ENCODE assay signal across 37 cellular contexts in genomic region chr11:132352497-132352896, GRCh38.
"Had no signal": no experiment of that assay in that cellular context is flagged by ENCODE, and none has a peak within 500 bp of the region (broad histone marks: within the 10 kb centered on the region; RNA-seq: fewer than 3 reads in every experiment).

No MANE protein-coding gene starts in this region.

- H3K27me3 ChIP-seq: ascending aorta, cardiac muscle cell had no signal

- FAIRE-seq: bronchial epithelial cell, TTC549 had no signal

- H3K36me3 ChIP-seq: ascending aorta, cardiac muscle cell had no signal

- H3K9me3 Mint-ChIP-seq: activated B cell treated with CpG ODN at 0.5 μM for 24 hours; activated CD4-positive, alpha-beta memory T cell treated with anti-CD3 and anti-CD28 coated beads for 36 hours; activated CD4-positive, alpha-beta T cell treated with anti-CD3 and anti-CD28 coated beads, Interleukin-2, amount 10 ng/mL, durations not matched to agents 24 days and 14 days; activated CD8-positive, alpha-beta T cell treated with anti-CD3 and anti-CD28 coated beads for 36 hours; activated naive CD8-positive, alpha-beta T cell treated with anti-CD3 and anti-CD28 coated beads, Interleukin-2, amount 50 U/mL, for 24 hours; activated T-cell treated with anti-CD3 and anti-CD28 coated beads, Interleukin-2, amount 50 U/mL, for 4 hours; activated T-helper 17 cell treated with anti-CD3 and anti-CD28 coated beads, Interleukin-2, amount 50 U/mL, for 72 hours; central memory CD8-positive, alpha-beta T cell; T-helper 1 cell treated with Interleukin-12 subunit alpha and Interleukin-12 subunit beta and Interleukin-4 antibody, amounts not matched to agents 30 μg/mL and 1 μg/mL, for 36 hours had no signal

- H3K27ac ChIP-seq: ascending aorta, cardiac muscle cell, VCaP had no signal

- H3K36me3 Mint-ChIP-seq: activated CD4-positive, alpha-beta memory T cell treated with anti-CD3 and anti-CD28 coated beads for 36 hours; activated naive CD4-positive, alpha-beta T cell treated with anti-CD3 and anti-CD28 coated beads, Interleukin-2, amount 10 ng/mL, durations not matched to agents 7 days and 5 days; activated naive CD4-positive, alpha-beta T cell treated with anti-CD3 and anti-CD28 coated beads, Interleukin-2, amount 50 U/mL, for 24 hours; activated naive CD8-positive, alpha-beta T cell; activated naive CD8-positive, alpha-beta T cell treated with anti-CD3 and anti-CD28 coated beads, Interleukin-2, amount 10 ng/mL, durations not matched to agents 7 days and 5 days; brain had no signal

- H3K4me1 ChIP-seq: ascending aorta had no signal

- H3K4me1 Mint-ChIP-seq: activated B cell treated with CpG ODN at 0.5 μM for 24 hours; activated CD4-positive, alpha-beta T cell treated with anti-CD3 and anti-CD28 coated beads, Interleukin-2, amount 10 ng/mL, durations not matched to agents 24 days and 14 days; activated naive CD4-positive, alpha-beta T cell treated with anti-CD3 and anti-CD28 coated beads, Interleukin-2, amount 10 ng/mL, durations not matched to agents 7 days and 5 days; activated naive CD4-positive, alpha-beta T cell treated with anti-CD3 and anti-CD28 coated beads, Interleukin-2, amount 50 U/mL, for 24 hours; activated naive CD8-positive, alpha-beta T cell treated with anti-CD3 and anti-CD28 coated beads, Interleukin-2, amount 10 ng/mL, durations not matched to agents 7 days and 5 days; activated naive CD8-positive, alpha-beta T cell treated with anti-CD3 and anti-CD28 coated beads, Interleukin-2, amount 50 U/mL, for 24 hours had no signal

- H3K4me3 Mint-ChIP-seq: activated B cell treated with CpG ODN at 0.5 μM for 24 hours; activated CD4-positive, alpha-beta memory T cell treated with anti-CD3 and anti-CD28 coated beads for 36 hours; activated CD4-positive, alpha-beta T cell treated with anti-CD3 and anti-CD28 coated beads, Interleukin-2, amount 10 ng/mL, durations not matched to agents 24 days and 14 days; activated CD8-positive, alpha-beta T cell treated with anti-CD3 and anti-CD28 coated beads for 36 hours; activated naive CD4-positive, alpha-beta T cell treated with anti-CD3 and anti-CD28 coated beads, Interleukin-2, amount 10 ng/mL, durations not matched to agents 7 days and 5 days; activated naive CD4-positive, alpha-beta T cell treated with anti-CD3 and anti-CD28 coated beads, Interleukin-2, amount 50 U/mL, for 24 hours; activated naive CD8-positive, alpha-beta T cell; activated naive CD8-positive, alpha-beta T cell treated with anti-CD3 and anti-CD28 coated beads, Interleukin-2, amount 10 ng/mL, durations not matched to agents 7 days and 5 days; activated naive CD8-positive, alpha-beta T cell treated with anti-CD3 and anti-CD28 coated beads, Interleukin-2, amount 50 U/mL, for 24 hours; activated T-cell treated with anti-CD3 and anti-CD28 coated beads, Interleukin-2, amount 50 U/mL, for 4 hours; activated T-cell treated with anti-CD3 and anti-CD28 coated beads, Interleukin-2, amount 50 U/mL, for 72 hours; activated T-helper 1 cell treated with anti-CD3 and anti-CD28 coated beads, Interleukin-12 subunit alpha, Interleukin-12 subunit beta, Interleukin-2, Interleukin-4 antibody, amounts not matched to agents 30 ng/mL and 10 ng/mL and 1 ng/mL, durations not matched to agents 14 hours and 24 hours and 36 hours; activated T-helper 17 cell treated with anti-CD3 and anti-CD28 coated beads, Interleukin-2, amount 50 U/mL, for 72 hours; brain; central memory CD8-positive, alpha-beta T cell; T-helper 1 cell treated with Interleukin-12 subunit alpha and Interleukin-12 subunit beta and Interleukin-4 antibody, amounts not matched to agents 30 μg/mL and 1 μg/mL, for 36 hours; T-helper 2 cell treated with Interferon-gamma antibody and Interleukin-4, amounts not matched to agents 5 μg/mL and 100 μg/mL, for 36 hours had no signal

- H3K4me3 ChIP-seq: ascending aorta, cardiac muscle cell had no signal

- H3K27me3 Mint-ChIP-seq: activated B cell treated with CpG ODN at 0.5 μM for 24 hours; activated CD4-positive, alpha-beta memory T cell treated with anti-CD3 and anti-CD28 coated beads for 36 hours; activated CD4-positive, alpha-beta T cell treated with anti-CD3 and anti-CD28 coated beads, Interleukin-2, amount 10 ng/mL, durations not matched to agents 24 days and 14 days; activated naive CD4-positive, alpha-beta T cell treated with anti-CD3 and anti-CD28 coated beads, Interleukin-2, amount 10 ng/mL, durations not matched to agents 7 days and 5 days; activated naive CD8-positive, alpha-beta T cell; central memory CD8-positive, alpha-beta T cell had no signal

- H3K9me3 ChIP-seq: ascending aorta had no signal

- H3K27ac Mint-ChIP-seq: activated B cell treated with CpG ODN at 0.5 μM for 24 hours; activated CD4-positive, alpha-beta memory T cell treated with anti-CD3 and anti-CD28 coated beads for 36 hours; activated CD4-positive, alpha-beta T cell treated with anti-CD3 and anti-CD28 coated beads, Interleukin-2, amount 10 ng/mL, durations not matched to agents 24 days and 14 days; activated CD8-positive, alpha-beta T cell treated with anti-CD3 and anti-CD28 coated beads for 36 hours; activated naive CD4-positive, alpha-beta T cell treated with anti-CD3 and anti-CD28 coated beads, Interleukin-2, amount 10 ng/mL, durations not matched to agents 7 days and 5 days; activated naive CD4-positive, alpha-beta T cell treated with anti-CD3 and anti-CD28 coated beads, Interleukin-2, amount 50 U/mL, for 24 hours; activated naive CD8-positive, alpha-beta T cell; activated naive CD8-positive, alpha-beta T cell treated with anti-CD3 and anti-CD28 coated beads, Interleukin-2, amount 10 ng/mL, durations not matched to agents 7 days and 5 days; activated naive CD8-positive, alpha-beta T cell treated with anti-CD3 and anti-CD28 coated beads, Interleukin-2, amount 50 U/mL, for 24 hours; activated T-cell treated with anti-CD3 and anti-CD28 coated beads, Interleukin-2, amount 50 U/mL, for 72 hours; activated T-helper 1 cell treated with anti-CD3 and anti-CD28 coated beads, Interleukin-12 subunit alpha, Interleukin-12 subunit beta, Interleukin-2, Interleukin-4 antibody, amounts not matched to agents 30 ng/mL and 10 ng/mL and 1 ng/mL, durations not matched to agents 14 hours and 24 hours and 36 hours; activated T-helper 17 cell treated with anti-CD3 and anti-CD28 coated beads, Interleukin-2, amount 50 U/mL, for 72 hours; brain; T-helper 1 cell treated with Interleukin-12 subunit alpha and Interleukin-12 subunit beta and Interleukin-4 antibody, amounts not matched to agents 30 μg/mL and 1 μg/mL, for 36 hours; T-helper 2 cell treated with Interferon-gamma antibody and Interleukin-4, amounts not matched to agents 5 μg/mL and 100 μg/mL, for 36 hours had no signal

- DNase-seq: activated B cell treated with CpG ODN at 0.5 μM for 24 hours; activated CD4-positive, alpha-beta memory T cell treated with anti-CD3 and anti-CD28 coated beads for 36 hours; activated CD4-positive, alpha-beta T cell treated with anti-CD3 and anti-CD28 coated beads for 4 hours; activated CD4-positive, alpha-beta T cell treated with anti-CD3 and anti-CD28 coated beads, Interleukin-2, amount 10 ng/mL, durations not matched to agents 24 days and 14 days; activated CD4-positive, alpha-beta T cell treated with anti-CD3 and anti-CD28 coated beads, Interleukin-2, amount 50 U/mL, for 1 hour; activated CD4-positive, alpha-beta T cell treated with anti-CD3 and anti-CD28 coated beads, Interleukin-2, amount 50 U/mL, for 4 hours; activated CD4-positive, CD25-positive, alpha-beta regulatory T cell treated with anti-CD3 and anti-CD28 coated beads, Interleukin-2, amount 50 U/mL, for 72 hours; activated CD8-positive, alpha-beta memory T cell treated with anti-CD3 and anti-CD28 coated beads, Interleukin-2, amount 50 U/mL, for 4 hours; activated CD8-positive, alpha-beta T cell treated with anti-CD3 and anti-CD28 coated beads for 36 hours; activated gamma-delta T cell; activated naive CD4-positive, alpha-beta T cell treated with anti-CD3 and anti-CD28 coated beads, Interleukin-2, amount 10 ng/mL, durations not matched to agents 7 days and 5 days; activated naive CD4-positive, alpha-beta T cell treated with Interleukin-2 at 50 U/mL for 16 hours; activated naive CD8-positive, alpha-beta T cell treated with anti-CD3 and anti-CD28 coated beads, Interleukin-2, amount 10 ng/mL, durations not matched to agents 7 days and 5 days; activated naive CD8-positive, alpha-beta T cell treated with anti-CD3 and anti-CD28 coated beads, Interleukin-2, amount 50 U/mL, for 24 hours; activated T-cell treated with anti-CD3 and anti-CD28 coated beads for 4 hours; activated T-cell treated with anti-CD3 and anti-CD28 coated beads, Interleukin-2, amount 50 U/mL, for 1 hour; activated T-cell treated with anti-CD3 and anti-CD28 coated beads, Interleukin-2, amount 50 U/mL, for 4 hours; activated T-cell treated with anti-CD3 and anti-CD28 coated beads, Interleukin-2, amount 50 U/mL, for 72 hours; amygdala; anterior cingulate cortex; cerebellar nuclear complex; T-helper 1 cell; T-helper 2 cell; T-helper 9 cell had no signal

- ATAC-seq: activated CD8-positive, alpha-beta T cell treated with anti-CD3 and anti-CD28 coated beads for 36 hours; activated naive CD8-positive, alpha-beta T cell treated with anti-CD3 and anti-CD28 coated beads, Interleukin-2, amount 50 U/mL, for 24 hours; activated T-cell treated with anti-CD3 and anti-CD28 coated beads, Interleukin-2, amount 50 U/mL, for 4 hours; activated T-cell treated with anti-CD3 and anti-CD28 coated beads, Interleukin-2, amount 50 U/mL, for 72 hours; activated T-helper 17 cell treated with anti-CD3 and anti-CD28 coated beads, Interleukin-2, amount 50 U/mL, for 72 hours had no signal
